Comparison of ENCODE assay signal across 8 cellular contexts in genomic region chr1:150579955-150580642, GRCh38. TPM values are rescaled to one million over a fixed set of nuclear protein-coding genes. Genes with fewer than 3 reads are reported as not detected.
A peak's percentile ranks its signal among the peaks of the same experiment; 100 is the strongest.
DNase-seq lines count a peak whose midpoint lies in the region; ATAC-seq and TF ChIP-seq lines count a peak whose summit lies in the region.

No MANE protein-coding gene starts in this region.

- no peaks in the 10 kb centered on the region for H3K4me1 ChIP-seq in breast epithelium
- H3K4me1 ChIP-seq in mucosa of descending colon (ENCODE audit: low read depth), result peaks cover 6% of the 10 kb centered on the region

- CTCF ChIA-PET in AG04450 (lab: Charles Lee), result interaction anchor here (0.9 to 7.0 kb wide), 4 partner anchors 19 to 41 kb away, joined by 3 to 59 read pairs (median 6); no protein-coding TSS in a partner anchor

- H3K27ac ChIP-seq in AG04450 (ENCODE audit: low read depth, low read length) (peak overlapping the region; percentile 91), breast epithelium (peak overlapping the region; percentile 99 to 100)

- ATAC-seq in HG03060 (IDR thresholded peaks at IDR 0.05; ENCODE audit: low read depth, unreplicated experiment) (peak; percentile 5), mucosa of descending colon (peak; percentile 1), esophagus mucosa (no peak), HG03045 (IDR thresholded peaks at IDR 0.05; ENCODE audit: unreplicated experiment) (no peak), GM19397 (IDR thresholded peaks at IDR 0.05; ENCODE audit: unreplicated experiment) (no peak)

- H3K9me3 ChIP-seq in AG04450 (ENCODE audit: control insufficient read depth, insufficient read depth, low read length), result peaks cover 3% of the 10 kb centered on the region; the same call in 1 of the 2 replicates
- no peaks in the 10 kb centered on the region for H3K9me3 ChIP-seq in breast epithelium
- no peaks in the 10 kb centered on the region for H3K9me3 ChIP-seq in mucosa of descending colon

- no peak for DNase-seq in AG04450 (ENCODE audit: low read depth, low spot score)
- DNase-seq in breast epithelium (ENCODE audit: low spot score in 2 of 2), result no peak
- DNase-seq in mucosa of descending colon, result no peak
- no peak for DNase-seq in NCI-H774 (lab: John Stamatoyannopoulos, UW)

- peak overlapping the region; percentile 58 for H3K4me3 ChIP-seq in AG04450 (ENCODE audit: low read depth, low read length)
- peak overlapping the region; percentile 96 to 99 (median 97) for H3K4me3 ChIP-seq in breast epithelium
- no peak overlapping the region for H3K4me3 ChIP-seq in mucosa of descending colon

- H3K27me3 ChIP-seq in AG04450 (ENCODE audit: control insufficient read depth, insufficient read depth, low read length) (no peaks in the 10 kb centered on the region), breast epithelium (no peaks in the 10 kb centered on the region)

- no peak for TF ChIP-seq CTCF in AG04450 (IDR thresholded peaks at IDR 0.05; ENCODE audit: low read depth, low read length)
- no peak for TF ChIP-seq CTCF in breast epithelium (IDR thresholded peaks at IDR 0.05)
- TF ChIP-seq CTCF in mucosa of descending colon (IDR thresholded peaks at IDR 0.05), result no peak

- no peaks in the 10 kb centered on the region for H3K36me3 ChIP-seq in breast epithelium
- no peaks in the 10 kb centered on the region for H3K36me3 ChIP-seq in mucosa of descending colon (ENCODE audit: low read depth)

- POLR2A ChIA-PET in AG04450 (lab: Yijun Ruan, JAX), result interaction anchor here (0.6 to 4.9 kb wide), 27 partner anchors 9 to 469 kb away, joined by 3 to 130 read pairs (median 6); partner anchors contain the start of genes C1orf54, ENSA, FALEC and GOLPH3L

- intact Hi-C loops in breast epithelium (cut with DNase I; ENCODE audit: low total_unique reads) (no loop called here), mucosa of descending colon (cut with DNase I, micrococcal nuclease) (loop anchor here in 1 of 2 donors (5.0 kb wide), 1 partner anchor 42 kb away; no protein-coding TSS in a partner anchor)

- no peak for TF ChIP-seq POLR2A in breast epithelium (IDR thresholded peaks at IDR 0.05)

RNA-seq across cellular contexts. Expression of gene MCL1, which starts 0.7 kb away (rescaled TPM):
- 107 and 138 TPM in 2 replicates for polyA plus RNA-seq in AG04450 (2011; rRNA removed)
- 160 and 170 TPM in 2 replicates for polyA minus RNA-seq in AG04450 (2011; rRNA and poly(A)+ RNA removed)
- total RNA-seq in breast epithelium (100 to 1,000 TPM; 257 to 535 (median 333) TPM), mucosa of descending colon (100 to 1,000 TPM; 221 to 258 (median 236) TPM), esophagus mucosa (169 TPM)

RNA-seq across cellular contexts. Expression of gene ADAMTSL4, which starts 30.9 kb away (rescaled TPM):
- 4.2 and 4.9 TPM in 2 replicates for polyA plus RNA-seq in AG04450 (2011; rRNA removed)
- polyA minus RNA-seq in AG04450 (2011; rRNA and poly(A)+ RNA removed), result 3.0 and 3.8 TPM in 2 replicates
- total RNA-seq in breast epithelium (10 to 100 TPM; 11.3 to 31.8 (median 30.2) TPM), mucosa of descending colon (10 to 100 TPM in 2 of 3 donors, 1 to 10 TPM in 1; 3.4 to 37.1 (median 10.2) TPM), esophagus mucosa (42.9 TPM)

RNA-seq across cellular contexts. Expression of gene ENSA, which starts 49.3 kb away (rescaled TPM):
- polyA plus RNA-seq in AG04450 (2011; rRNA removed), result 40.7 and 53.7 TPM in 2 replicates
- 25.8 and 26.7 TPM in 2 replicates for polyA minus RNA-seq in AG04450 (2011; rRNA and poly(A)+ RNA removed)
- total RNA-seq in breast epithelium (100 to 1,000 TPM; 187 to 273 (median 194) TPM), mucosa of descending colon (100 to 1,000 TPM; 174 to 213 (median 194) TPM), esophagus mucosa (329 TPM)

Comparison
In these comparisons a context has a peak if more than half of its experiments do, and no peak if none do; other contexts are left out.
1. ATAC-seq: peak in HG03060 (single experiment) and mucosa of descending colon (single experiment); none in esophagus mucosa (single experiment), HG03045 (single experiment) and GM19397 (single experiment).